In genomic region chr20:35664544-35665206, GRCh38 we compare ENCODE assay signal across 8 cellular contexts. TPM values are rescaled to one million over a fixed set of nuclear protein-coding genes. Genes with fewer than 3 reads are reported as not detected.
A peak's percentile ranks its signal among the peaks of the same experiment; 100 is the strongest.
DNase-seq lines count a peak whose midpoint lies in the region; ATAC-seq and TF ChIP-seq lines count a peak whose summit lies in the region.

Gene CPNE1 (minus strand): TSS chr20:35664900. CDS start chr20:35632923, 31,977 bp downstream.
Gene RBM12 (minus strand): TSS chr20:35664900. CDS start chr20:35655322, 9,578 bp downstream.

- peak within 1 kb of the TSS; percentile 79 for H3K4me3 Mint-ChIP-seq in activated naive CD8-positive, alpha-beta T cell treated with anti-CD3 and anti-CD28 coated beads, Interleukin-2, amount 10 ng/mL, durations not matched to agents 7 days and 5 days

- TF ChIP-seq POLR2A in ovary (IDR thresholded peaks at IDR 0.05), result peak; percentile 99

- H3K9me3 ChIP-seq in SU-DHL-6 (ENCODE audit: insufficient read depth, low read length), result no peaks in the 10 kb centered on the region
- H3K9me3 ChIP-seq in ovary, result no peaks in the 10 kb centered on the region
- no peaks in the 10 kb centered on the region for H3K9me3 ChIP-seq in thymus (ENCODE audit: control insufficient read depth)

- peaks cover 37% of the 10 kb centered on the region for H4K20me1 ChIP-seq in SU-DHL-6 (ENCODE audit: low read depth, low read length)

- intact Hi-C loops in Right ventricle myocardium inferior (cut with DNase I), result loop anchor here (2.0 kb wide), 1 partner anchor 34 kb away; the partner anchor contains the start of genes NFS1 and ROMO1
- intact Hi-C loops in ovary (cut with DNase I), result loop anchor here in 2 of 4 donors (2.0 to 5.0 kb wide), 2 partner anchors 47 to 48 kb away; partner anchors contain the start of gene SPAG4 (in 1 of the 2)

- H3K4me1 Mint-ChIP-seq in activated naive CD8-positive, alpha-beta T cell treated with anti-CD3 and anti-CD28 coated beads, Interleukin-2, amount 10 ng/mL, durations not matched to agents 7 days and 5 days, result peaks cover 35% of the 10 kb centered on the region

- H3K4me3 ChIP-seq in SU-DHL-6 (ENCODE audit: insufficient read depth, low read length, poor library complexity, severe bottlenecking) (peak within 1 kb of the TSS; percentile 71), ovary (peak within 1 kb of the TSS; percentile 86), thymus (ENCODE audit: low read length) (peak within 1 kb of the TSS; percentile 91)

- peaks cover 30% of the 10 kb centered on the region for H3K36me3 Mint-ChIP-seq in activated naive CD8-positive, alpha-beta T cell treated with anti-CD3 and anti-CD28 coated beads, Interleukin-2, amount 10 ng/mL, durations not matched to agents 7 days and 5 days

- H3K27ac Mint-ChIP-seq in activated naive CD8-positive, alpha-beta T cell treated with anti-CD3 and anti-CD28 coated beads, Interleukin-2, amount 10 ng/mL, durations not matched to agents 7 days and 5 days, result peak within 1 kb of the TSS; percentile 99

- H3K4me1 ChIP-seq in ovary (ENCODE audit: insufficient read depth) (peaks cover 6% of the 10 kb centered on the region), thymus (ENCODE audit: control insufficient read depth, insufficient read depth, low read length) (peaks cover 21% of the 10 kb centered on the region)

- H3K27ac ChIP-seq in SU-DHL-6 (ENCODE audit: low read depth, low read length) (peak within 1 kb of the TSS; percentile 76), ovary (peak within 1 kb of the TSS; percentile 94), thymus (ENCODE audit: low read depth) (peak within 1 kb of the TSS; percentile 99)

- H3K4me2 ChIP-seq in SU-DHL-6 (ENCODE audit: low read depth, low read length, poor library complexity, severe bottlenecking), result peak within 1 kb of the TSS; percentile 93

- peaks cover 11% of the 10 kb centered on the region for H3F3A ChIP-seq in SU-DHL-6 (ENCODE audit: insufficient read depth)

- TF ChIP-seq EP300 in ovary (IDR thresholded peaks at IDR 0.05), result peak; percentile 26

- POLR2A ChIA-PET in activated naive CD8-positive, alpha-beta T cell treated with anti-CD3 and anti-CD28 coated beads, Interleukin-2, amount 10 ng/mL, durations not matched to agents 7 days and 5 days (lab: Charles Lee), result interaction anchor here (0.5 to 4.8 kb wide), 16 partner anchors 12 to 429 kb away, joined by 3 to 68 read pairs (median 6); partner anchors contain the start of genes CEP250, ERGIC3, NFS1 and PHF20

- 0 to 1% (median 1%) methylated on average over 43 to 57 of the region's 57 CpGs for WGBS in ovary, 3 donors
- under 1% methylated on average over 57 of the region's 57 CpGs for WGBS in thymus

- H3K27me3 Mint-ChIP-seq in activated naive CD8-positive, alpha-beta T cell treated with anti-CD3 and anti-CD28 coated beads, Interleukin-2, amount 10 ng/mL, durations not matched to agents 7 days and 5 days, result no peaks in the 10 kb centered on the region

- H2AFZ ChIP-seq in SU-DHL-6 (ENCODE audit: low read depth, low read length, severe bottlenecking), result peak within 1 kb of the TSS; percentile 87

- H3K9me3 Mint-ChIP-seq in activated naive CD8-positive, alpha-beta T cell treated with anti-CD3 and anti-CD28 coated beads, Interleukin-2, amount 10 ng/mL, durations not matched to agents 7 days and 5 days, result no peaks in the 10 kb centered on the region

- DNase-seq in GM10266 (ENCODE audit: extremely low spot score) (peak; percentile 96), NCI-H1417 (lab: John Stamatoyannopoulos, UW) (peak; percentile 91 to 97 (median 97)), Right ventricle myocardium inferior (ENCODE audit: missing footprints) (peak; percentile 95), ovary (peak; percentile 92 to 95 (median 94))
- DNase-seq in activated naive CD8-positive, alpha-beta T cell treated with anti-CD3 and anti-CD28 coated beads, Interleukin-2, amount 10 ng/mL, durations not matched to agents 7 days and 5 days, result peak; percentile 96

- peak; percentile 76 for ATAC-seq in HG02642 (IDR thresholded peaks at IDR 0.05; ENCODE audit: poor library complexity, unreplicated experiment)
- peak; percentile 82 for ATAC-seq in activated naive CD8-positive, alpha-beta T cell treated with anti-CD3 and anti-CD28 coated beads, Interleukin-2, amount 10 ng/mL, durations not matched to agents 7 days and 5 days (ENCODE audit: low read depth)
- ATAC-seq in Right ventricle myocardium inferior, result peak; percentile 98

- peaks cover 50% of the 10 kb centered on the region for H3K79me2 ChIP-seq in SU-DHL-6 (ENCODE audit: insufficient read depth, low read length)

- H3K36me3 ChIP-seq in SU-DHL-6 (ENCODE audit: low read length), result 0 out of 2 replicates have a peak, but pooled peaks cover 3% of the 10 kb centered on the region
- no peaks in the 10 kb centered on the region for H3K36me3 ChIP-seq in ovary
- peaks cover 10% of the 10 kb centered on the region for H3K36me3 ChIP-seq in thymus (ENCODE audit: control insufficient read depth, insufficient read depth)

- peak within 1 kb of the TSS; percentile 89 for H3K9ac ChIP-seq in SU-DHL-6 (ENCODE audit: low read length)

- no peaks in the 10 kb centered on the region for H3K9me2 ChIP-seq in SU-DHL-6 (replicated peaks; ENCODE audit: insufficient read depth, low read length)

- TF ChIP-seq CTCF in GM10266 (IDR thresholded peaks at IDR 0.05; ENCODE audit: control insufficient read depth, insufficient read depth, low read depth, missing control alignments) (no peak), SU-DHL-6 (IDR thresholded peaks at IDR 0.05; ENCODE audit: insufficient read depth, low read length, poor library complexity, severe bottlenecking) (no peak), ovary (IDR thresholded peaks at IDR 0.05) (peak in 2 of 3 donors; percentile 5 to 16)

- H3K27me3 ChIP-seq in SU-DHL-6 (ENCODE audit: low read length) (no peaks in the 10 kb centered on the region), ovary (no peaks in the 10 kb centered on the region), thymus (ENCODE audit: control insufficient read depth, insufficient read depth) (no peaks in the 10 kb centered on the region)

RNA-seq across cellular contexts. Expression of gene CPNE1, which starts in this region (rescaled TPM):
- 100 to 1,000 TPM; 296 to 327 TPM for total RNA-seq in activated naive CD8-positive, alpha-beta T cell treated with anti-CD3 and anti-CD28 coated beads, Interleukin-2, amount 10 ng/mL, durations not matched to agents 7 days and 5 days
- total RNA-seq in Right ventricle myocardium inferior, result 49.6 TPM
- 100 to 1,000 TPM in 6 of 7 donors, 10 to 100 TPM in 1; 97.5 to 173 (median 165) TPM for total RNA-seq in ovary
- polyA plus RNA-seq in ovary, result 100 to 1,000 TPM; 127 to 129 TPM
- 238 TPM for polyA plus RNA-seq in thymus

RNA-seq across cellular contexts. Expression of gene RBM12, which starts in this region (rescaled TPM):
- 100 to 1,000 TPM; 116 to 120 TPM for total RNA-seq in activated naive CD8-positive, alpha-beta T cell treated with anti-CD3 and anti-CD28 coated beads, Interleukin-2, amount 10 ng/mL, durations not matched to agents 7 days and 5 days
- total RNA-seq in Right ventricle myocardium inferior (41.4 TPM), ovary (100 to 1,000 TPM in 5 of 7 donors, 10 to 100 TPM in 2; 30.0 to 130 (median 107) TPM)
- polyA plus RNA-seq in ovary (10 to 100 TPM; 20.4 to 63.5 TPM), thymus (24.8 TPM)

Comparison
In these comparisons a context has a peak if more than half of its experiments do, and no peak if none do; other contexts are left out.
1. Peak in every context shown above with its lines: DNase-seq, ATAC-seq, H3K4me3 ChIP-seq and H3K27ac ChIP-seq.
2. CTCF ChIP-seq: peak in ovary (2 of 3); none in GM10266 (single experiment) and SU-DHL-6 (single experiment).